ENCODE assay signal across 1 cellular context in the genomic region with DNA sequence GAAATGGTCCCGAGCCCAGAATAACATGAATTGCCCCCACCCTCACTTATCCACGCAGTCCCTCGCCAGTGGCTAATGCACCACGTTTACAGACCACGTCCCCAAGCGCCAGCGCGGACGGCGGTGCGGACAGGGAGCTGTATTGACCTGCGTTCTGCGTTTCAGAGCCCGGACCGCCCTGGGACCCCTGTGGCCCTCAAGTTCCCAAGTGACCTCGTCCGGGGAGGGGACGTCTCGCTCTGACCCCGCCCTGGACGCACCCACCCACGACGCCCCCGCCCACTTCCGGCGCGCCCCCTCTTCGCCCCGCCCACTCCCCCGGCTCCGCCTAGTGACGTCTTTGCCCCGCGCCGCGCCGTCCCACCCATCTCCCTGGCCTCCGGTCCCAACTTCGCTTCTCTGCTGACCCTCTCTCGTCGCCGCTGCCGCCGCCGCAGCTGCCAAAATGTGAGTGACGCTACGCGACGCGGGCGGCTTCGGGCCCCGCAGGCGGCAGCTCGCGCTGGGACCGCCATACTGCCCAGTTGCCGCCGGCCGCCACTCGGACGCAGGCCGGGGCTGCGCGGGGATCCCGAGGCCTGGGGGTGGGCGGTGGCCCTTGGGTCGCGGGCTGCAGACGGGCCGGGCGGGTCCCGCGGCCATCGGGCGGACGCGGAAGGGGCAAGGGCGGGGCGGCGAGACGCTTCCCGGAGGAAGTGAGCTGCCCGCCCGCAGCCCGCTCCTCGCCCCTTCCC.
TF ChIP-seq lines count a peak whose summit lies in the region.

A gene with protein sequence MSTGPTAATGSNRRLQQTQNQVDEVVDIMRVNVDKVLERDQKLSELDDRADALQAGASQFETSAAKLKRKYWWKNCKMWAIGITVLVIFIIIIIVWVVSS (plus strand): TSS at position 358 of the 734 bp plus-strand sequence. CDS start 88 bp downstream, at position 446.

TF ChIP-seq in HepG2, 621 proteins besides CTCF, POLR2A, EP300 and RAD21 (continued from another document and continues in another):
- TF ChIP-seq, protein P1, sequence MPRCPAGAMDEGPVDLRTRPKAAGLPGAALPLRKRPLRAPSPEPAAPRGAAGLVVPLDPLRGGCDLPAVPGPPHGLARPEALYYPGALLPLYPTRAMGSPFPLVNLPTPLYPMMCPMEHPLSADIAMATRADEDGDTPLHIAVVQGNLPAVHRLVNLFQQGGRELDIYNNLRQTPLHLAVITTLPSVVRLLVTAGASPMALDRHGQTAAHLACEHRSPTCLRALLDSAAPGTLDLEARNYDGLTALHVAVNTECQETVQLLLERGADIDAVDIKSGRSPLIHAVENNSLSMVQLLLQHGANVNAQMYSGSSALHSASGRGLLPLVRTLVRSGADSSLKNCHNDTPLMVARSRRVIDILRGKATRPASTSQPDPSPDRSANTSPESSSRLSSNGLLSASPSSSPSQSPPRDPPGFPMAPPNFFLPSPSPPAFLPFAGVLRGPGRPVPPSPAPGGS (CRISPR knock-in tag; IDR thresholded peaks at IDR 0.05): peak; percentile 65; the same call in 1 of the 2 replicates
- TF ChIP-seq GATAD2A (CRISPR knock-in tag; IDR thresholded peaks at IDR 0.05) (peak; percentile 51), PATZ1 (CRISPR knock-in tag; IDR thresholded peaks at IDR 0.05) (peak; percentile 87), ZNF331 (CRISPR knock-in tag; IDR thresholded peaks at IDR 0.05) (peak; percentile 6; the same call in 1 of the 2 replicates), ZNF816 (CRISPR knock-in tag; IDR thresholded peaks at IDR 0.05; ENCODE audit: borderline replicate concordance) (no peak), KMT2B (CRISPR knock-in tag; IDR thresholded peaks at IDR 0.05) (peak; percentile 69; the same call in 1 of the 2 replicates), ZBTB26 (CRISPR knock-in tag; IDR thresholded peaks at IDR 0.05; ENCODE audit: borderline replicate concordance) (peak; percentile 49; the same call in 1 of the 2 replicates), ZUFSP (CRISPR knock-in tag; IDR thresholded peaks at IDR 0.05; ENCODE audit: borderline replicate concordance) (no peak), SYNCRIP (IDR thresholded peaks at IDR 0.05; ENCODE audit: insufficient read depth, low read depth, low read length) (no peak), UBTF (CRISPR knock-in tag; IDR thresholded peaks at IDR 0.05) (peak; percentile 66; the same call in 1 of the 2 replicates), KAT8 (CRISPR knock-in tag; IDR thresholded peaks at IDR 0.05) (peak; percentile 83; the same call in 1 of the 2 replicates), KLF9 (CRISPR knock-in tag; IDR thresholded peaks at IDR 0.05; ENCODE audit: low read depth) (0 out of 2 replicates have a peak, but pooled peaks have one; percentile 26), ZFY (CRISPR knock-in tag; IDR thresholded peaks at IDR 0.05) (peak; percentile 97), ZNF724P (CRISPR knock-in tag; IDR thresholded peaks at IDR 0.05; ENCODE audit: borderline replicate concordance) (peak; percentile 82; the same call in 1 of the 2 replicates), SPEN (CRISPR knock-in tag; IDR thresholded peaks at IDR 0.05; ENCODE audit: low read depth) (peak; percentile 68), ZNF225 (CRISPR knock-in tag; IDR thresholded peaks at IDR 0.05) (no peak), TERF1 (CRISPR knock-in tag; IDR thresholded peaks at IDR 0.05) (0 out of 2 replicates have a peak, but pooled peaks have one; percentile 30), ZNF430 (CRISPR knock-in tag; IDR thresholded peaks at IDR 0.05) (no peak), ZNF879 (CRISPR knock-in tag; IDR thresholded peaks at IDR 0.05) (no peak), GABPB1 (CRISPR knock-in tag; IDR thresholded peaks at IDR 0.05) (peak; percentile 91), SP1 (IDR thresholded peaks at IDR 0.05) (no peak), SP1 (CRISPR knock-in tag; IDR thresholded peaks at IDR 0.05) (peak; percentile 96), KLF16 (CRISPR knock-in tag; IDR thresholded peaks at IDR 0.05) (peak in 1 of 2 experiments; percentile 99; a peak in 2 of 4 replicates), ZNF589 (CRISPR knock-in tag; conservative IDR thresholded peaks at IDR 0.05) (0 out of 2 replicates have a peak, but pooled peaks have one; percentile 64), ZNF710 (CRISPR knock-in tag; IDR thresholded peaks at IDR 0.05; ENCODE audit: borderline replicate concordance) (no peak), GABPA (IDR thresholded peaks at IDR 0.05; ENCODE audit: low read depth, low read length) (peak; percentile 57), GABPA (CRISPR knock-in tag; IDR thresholded peaks at IDR 0.05; ENCODE audit: low read depth) (peak; percentile 84), HHEX (CRISPR knock-in tag; IDR thresholded peaks at IDR 0.05) (no peak), IKZF4 (CRISPR knock-in tag; IDR thresholded peaks at IDR 0.05; ENCODE audit: borderline replicate concordance, low read depth, not compliant biosample characterization) (peak; percentile 87), NFYC (CRISPR knock-in tag; IDR thresholded peaks at IDR 0.05) (no peak), ZNF574 (CRISPR knock-in tag; IDR thresholded peaks at IDR 0.05) (peak; percentile 57), PHF5A (CRISPR knock-in tag; IDR thresholded peaks at IDR 0.05; ENCODE audit: low read depth, unreplicated experiment) (no peak), SALL2 (CRISPR knock-in tag; IDR thresholded peaks at IDR 0.05) (peak; percentile 39; the same call in 1 of the 2 replicates), ZNF121 (CRISPR knock-in tag; IDR thresholded peaks at IDR 0.05) (no peak), SIN3B (IDR thresholded peaks at IDR 0.05; ENCODE audit: low read length) (peak; percentile 61; the same call in 1 of the 2 replicates), NONO (IDR thresholded peaks at IDR 0.05) (no peak), NONO (CRISPR knock-in tag; conservative IDR thresholded peaks at IDR 0.05) (peak; percentile 65), ZBTB7A (CRISPR knock-in tag; IDR thresholded peaks at IDR 0.05) (peak; percentile 66; the same call in 1 of the 2 replicates)
- TF ChIP-seq, protein P2, sequence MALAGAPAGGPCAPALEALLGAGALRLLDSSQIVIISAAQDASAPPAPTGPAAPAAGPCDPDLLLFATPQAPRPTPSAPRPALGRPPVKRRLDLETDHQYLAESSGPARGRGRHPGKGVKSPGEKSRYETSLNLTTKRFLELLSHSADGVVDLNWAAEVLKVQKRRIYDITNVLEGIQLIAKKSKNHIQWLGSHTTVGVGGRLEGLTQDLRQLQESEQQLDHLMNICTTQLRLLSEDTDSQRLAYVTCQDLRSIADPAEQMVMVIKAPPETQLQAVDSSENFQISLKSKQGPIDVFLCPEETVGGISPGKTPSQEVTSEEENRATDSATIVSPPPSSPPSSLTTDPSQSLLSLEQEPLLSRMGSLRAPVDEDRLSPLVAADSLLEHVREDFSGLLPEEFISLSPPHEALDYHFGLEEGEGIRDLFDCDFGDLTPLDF (CRISPR knock-in tag; IDR thresholded peaks at IDR 0.05): no peak
- TF ChIP-seq, protein P3, sequence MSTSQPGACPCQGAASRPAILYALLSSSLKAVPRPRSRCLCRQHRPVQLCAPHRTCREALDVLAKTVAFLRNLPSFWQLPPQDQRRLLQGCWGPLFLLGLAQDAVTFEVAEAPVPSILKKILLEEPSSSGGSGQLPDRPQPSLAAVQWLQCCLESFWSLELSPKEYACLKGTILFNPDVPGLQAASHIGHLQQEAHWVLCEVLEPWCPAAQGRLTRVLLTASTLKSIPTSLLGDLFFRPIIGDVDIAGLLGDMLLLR (CRISPR knock-in tag; IDR thresholded peaks at IDR 0.05): no peak
- TF ChIP-seq, protein P4, sequence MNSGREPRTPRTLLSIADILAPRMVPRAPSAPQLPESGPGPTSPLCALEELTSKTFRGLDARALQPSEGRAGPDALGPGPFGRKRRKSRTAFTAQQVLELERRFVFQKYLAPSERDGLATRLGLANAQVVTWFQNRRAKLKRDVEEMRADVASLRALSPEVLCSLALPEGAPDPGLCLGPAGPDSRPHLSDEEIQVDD (CRISPR knock-in tag; IDR thresholded peaks at IDR 0.05; ENCODE audit: borderline replicate concordance): 0 out of 2 replicates have a peak, but pooled peaks have one; percentile 65
